In the genomic region with DNA sequence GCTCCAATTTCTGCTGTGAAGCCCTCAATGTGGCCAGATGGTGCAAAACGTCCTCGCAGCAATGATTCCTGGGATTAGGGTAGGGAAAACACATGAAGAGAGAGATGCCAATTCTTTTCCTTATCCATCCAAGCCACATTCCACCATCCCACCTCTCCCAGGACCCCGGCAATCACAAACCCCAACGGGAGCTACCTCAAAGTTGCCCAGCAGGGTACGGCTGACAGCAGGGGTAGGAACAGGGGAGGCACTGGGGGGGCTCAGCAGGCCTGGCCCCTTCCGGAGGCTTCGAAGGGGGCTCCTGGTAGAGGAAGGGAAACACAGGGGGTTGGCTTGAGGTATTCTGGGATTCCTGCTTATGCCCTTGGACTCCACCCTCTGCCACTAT, we compare ENCODE assay signal across 26 cellular contexts.
"Had no signal": no experiment of that assay in that cellular context is flagged by ENCODE, and none has a peak within 500 bp of the region (broad histone marks: within the 10 kb centered on the region; RNA-seq: fewer than 3 reads in every experiment).

No MANE protein-coding gene starts in this region.

- H3K9me3 ChIP-seq: body of pancreas, left ventricle myocardium inferior, right lobe of liver, suprapubic skin, transverse colon, vagina had no signal

- H3K27ac Mint-ChIP-seq: activated CD4-positive, alpha-beta memory T cell treated with anti-CD3 and anti-CD28 coated beads for 36 hours; activated naive CD8-positive, alpha-beta T cell treated with anti-CD3 and anti-CD28 coated beads, Interleukin-2, amount 50 U/mL, for 24 hours; stimulated activated effector memory CD8-positive, alpha-beta T cell treated with anti-CD3 and anti-CD28 coated beads, Interleukin-12 subunit alpha, Interleukin-12 subunit beta, amount 100 ng/mL, for 72 hours; stimulated activated naive CD8-positive, alpha-beta T cell treated with anti-CD3 and anti-CD28 coated beads, Interleukin-15, amount 100 ng/mL, for 72 hours; T-helper 17 cell had no signal

- H3K27ac ChIP-seq: body of pancreas, left ventricle myocardium inferior, right lobe of liver, suprapubic skin, transverse colon, vagina had no signal

- H3K9me3 Mint-ChIP-seq: activated CD4-positive, alpha-beta memory T cell treated with anti-CD3 and anti-CD28 coated beads for 36 hours; activated naive CD8-positive, alpha-beta T cell treated with anti-CD3 and anti-CD28 coated beads, Interleukin-2, amount 50 U/mL, for 24 hours; natural killer cell; stimulated activated effector memory CD8-positive, alpha-beta T cell treated with anti-CD3 and anti-CD28 coated beads, Interleukin-12 subunit alpha, Interleukin-12 subunit beta, amount 100 ng/mL, for 72 hours; stimulated activated naive CD8-positive, alpha-beta T cell treated with anti-CD3 and anti-CD28 coated beads, Interleukin-15, amount 100 ng/mL, for 72 hours had no signal

- H3K27me3 ChIP-seq: body of pancreas, right lobe of liver, suprapubic skin, transverse colon, vagina had no signal

- H3K27me3 Mint-ChIP-seq: activated CD4-positive, alpha-beta memory T cell treated with anti-CD3 and anti-CD28 coated beads for 36 hours; activated naive CD8-positive, alpha-beta T cell treated with anti-CD3 and anti-CD28 coated beads, Interleukin-2, amount 50 U/mL, for 24 hours; stimulated activated naive CD8-positive, alpha-beta T cell treated with anti-CD3 and anti-CD28 coated beads, Interleukin-15, amount 100 ng/mL, for 72 hours; T-helper 17 cell had no signal

- DNase-seq: activated CD4-positive, alpha-beta memory T cell treated with anti-CD3 and anti-CD28 coated beads for 36 hours; activated CD4-positive, alpha-beta T cell treated with anti-CD3 and anti-CD28 coated beads for 48 hours; activated CD4-positive, CD25-positive, alpha-beta regulatory T cell; activated gamma-delta T cell; activated naive CD4-positive, alpha-beta T cell treated with anti-CD3 and anti-CD28 coated beads, Interleukin-2, amount 50 U/mL, for 16 hours; activated naive CD8-positive, alpha-beta T cell treated with anti-CD3 and anti-CD28 coated beads, Interleukin-2, amount 50 U/mL, for 24 hours; activated T-cell treated with anti-CD3 and anti-CD28 coated beads for 4 hours; body of pancreas; dermis blood vessel endothelial cell; effector memory CD4-positive, alpha-beta T cell; foreskin melanocyte; glutamatergic neuron; hippocampal formation; left ventricle myocardium inferior; midbrain; natural killer cell; right lobe of liver; small intestine; stimulated activated CD4-positive, alpha-beta T cell treated with anti-CD3 and anti-CD28 coated beads, Interleukin-2, amount 100 ng/mL, for 24 hours; stimulated activated naive CD8-positive, alpha-beta T cell treated with anti-CD3 and anti-CD28 coated beads, Interleukin-15, amount 100 ng/mL, for 72 hours; T-helper 17 cell; transverse colon had no signal

- H3K4me3 ChIP-seq: body of pancreas, left ventricle myocardium inferior, right lobe of liver, suprapubic skin, transverse colon, vagina had no signal

- ATAC-seq: activated naive CD8-positive, alpha-beta T cell treated with anti-CD3 and anti-CD28 coated beads, Interleukin-2, amount 50 U/mL, for 24 hours; body of pancreas; esophagus mucosa; natural killer cell; right lobe of liver; stimulated activated effector memory CD8-positive, alpha-beta T cell treated with anti-CD3 and anti-CD28 coated beads, Interleukin-12 subunit alpha, Interleukin-12 subunit beta, amount 100 ng/mL, for 72 hours; stimulated activated naive CD8-positive, alpha-beta T cell treated with anti-CD3 and anti-CD28 coated beads, Interleukin-15, amount 100 ng/mL, for 72 hours; T-helper 17 cell had no signal

- H3K4me3 Mint-ChIP-seq: activated CD4-positive, alpha-beta memory T cell treated with anti-CD3 and anti-CD28 coated beads for 36 hours; activated naive CD8-positive, alpha-beta T cell treated with anti-CD3 and anti-CD28 coated beads, Interleukin-2, amount 50 U/mL, for 24 hours; natural killer cell; stimulated activated effector memory CD8-positive, alpha-beta T cell treated with anti-CD3 and anti-CD28 coated beads, Interleukin-12 subunit alpha, Interleukin-12 subunit beta, amount 100 ng/mL, for 72 hours; stimulated activated naive CD8-positive, alpha-beta T cell treated with anti-CD3 and anti-CD28 coated beads, Interleukin-15, amount 100 ng/mL, for 72 hours; T-helper 17 cell had no signal

- H3K36me3 Mint-ChIP-seq: natural killer cell had no signal
